Comparison of ENCODE assay signal across 8 cellular contexts in genomic region chr20:17556842-17557674, GRCh38. TPM values are rescaled to one million over a fixed set of nuclear protein-coding genes. Genes with fewer than 3 reads are reported as not detected.
DNase-seq lines count a peak whose midpoint lies in the region; ATAC-seq and TF ChIP-seq lines count a peak whose summit lies in the region.

No MANE protein-coding gene starts in this region.

- H3K36me3 Mint-ChIP-seq in GM23338 (ENCODE audit: low read depth), result no peaks in the 10 kb centered on the region
- no peaks in the 10 kb centered on the region for H3K36me3 Mint-ChIP-seq in CD4-positive, alpha-beta T cell (ENCODE audit: low read depth)

- intact Hi-C loops in cardiac septum (cut with DNase I), result no loop called here
- intact Hi-C loops in CD4-positive, alpha-beta T cell (cut with DNase I, micrococcal nuclease), result no loop called here

- H3K4me3 ChIP-seq in GM23338 (no peak overlapping the region), SJSA1 (no peak overlapping the region), skeletal muscle satellite cell (ENCODE audit: low read length) (peak overlapping the region; percentile 63)

- H3K4me3 Mint-ChIP-seq in GM23338, result no peak overlapping the region
- no peak overlapping the region for H3K4me3 Mint-ChIP-seq in CD4-positive, alpha-beta T cell

- H4K20me1 ChIP-seq in GM23338 (replicated peaks; ENCODE audit: insufficient read depth), result no peaks in the 10 kb centered on the region

- TF ChIP-seq CTCF in GM23338 (conservative IDR thresholded peaks at IDR 0.05; ENCODE audit: low read depth in 2 of 2), result no peak
- TF ChIP-seq CTCF in CD4-positive, alpha-beta T cell (IDR thresholded peaks at IDR 0.05), result no peak

- peak overlapping the region; percentile 80 for H3K27ac Mint-ChIP-seq in GM23338
- H3K27ac Mint-ChIP-seq in CD4-positive, alpha-beta T cell, result no peak overlapping the region

- peaks cover 24% of the 10 kb centered on the region for H3K4me1 Mint-ChIP-seq in GM23338
- no peaks in the 10 kb centered on the region for H3K4me1 Mint-ChIP-seq in CD4-positive, alpha-beta T cell (ENCODE audit: low read depth)

- H3K27me3 Mint-ChIP-seq in GM23338 (ENCODE audit: insufficient read depth, low read depth, poor library complexity), result peaks cover 3% of the 10 kb centered on the region
- no peaks in the 10 kb centered on the region for H3K27me3 Mint-ChIP-seq in CD4-positive, alpha-beta T cell

- peaks cover 11% of the 10 kb centered on the region; the same call in 1 of the 2 replicates for H3K9me2 ChIP-seq in GM23338 (ENCODE audit: insufficient read depth)

- H3F3A ChIP-seq in GM23338 (replicated peaks; ENCODE audit: low read depth), result no peaks in the 10 kb centered on the region

- no peaks in the 10 kb centered on the region; the same call in 2 of the 3 replicates for H3K9me3 Mint-ChIP-seq in GM23338
- no peaks in the 10 kb centered on the region for H3K9me3 Mint-ChIP-seq in CD4-positive, alpha-beta T cell

- H3K4me2 ChIP-seq in GM23338 (peak overlapping the region; percentile 63), skeletal muscle satellite cell (ENCODE audit: low read length) (peak overlapping the region; percentile 84)

- no peaks in the 10 kb centered on the region for H3K27me3 ChIP-seq in GM23338 (ENCODE audit: insufficient read depth)
- H3K27me3 ChIP-seq in SJSA1 (replicated peaks), result no peaks in the 10 kb centered on the region
- H3K27me3 ChIP-seq in skeletal muscle satellite cell (ENCODE audit: control insufficient read depth, insufficient read depth, low read length), result no peaks in the 10 kb centered on the region
- H3K27me3 ChIP-seq in CD4-positive, alpha-beta T cell (ENCODE audit: control insufficient read depth, insufficient read depth, low read length), result no peaks in the 10 kb centered on the region

- CTCF ChIA-PET in CD4-positive, alpha-beta T cell (lab: Charles Lee), result interaction anchor here (2.3 kb wide), 1 partner anchor 20 kb away, joined by 7 read pairs; no protein-coding TSS in a partner anchor

- in situ Hi-C loops in KBM-7 (cut with MboI; ENCODE audit: low pct_unique_long_range_greater_than_20kb, low sequenced_read_pairs), result no loop called here

- peak; percentile 73 for ATAC-seq in GM23338
- no peak for ATAC-seq in CD4-positive, alpha-beta T cell (ENCODE audit: poor library complexity)
- ATAC-seq in HG02623 (IDR thresholded peaks at IDR 0.05; ENCODE audit: unreplicated experiment), result no peak

- H3K36me3 ChIP-seq in GM23338 (ENCODE audit: insufficient read depth), result no peaks in the 10 kb centered on the region
- no peaks in the 10 kb centered on the region for H3K36me3 ChIP-seq in SJSA1
- no peaks in the 10 kb centered on the region for H3K36me3 ChIP-seq in skeletal muscle satellite cell (ENCODE audit: insufficient read depth, low read length)

- H3K9me3 ChIP-seq in SJSA1 (replicated peaks), result no peaks in the 10 kb centered on the region
- H3K9me3 ChIP-seq in skeletal muscle satellite cell (replicated peaks; ENCODE audit: low read length), result no peaks in the 10 kb centered on the region
- H3K9me3 ChIP-seq in CD4-positive, alpha-beta T cell (ENCODE audit: control insufficient read depth, low read length), result no peaks in the 10 kb centered on the region

- H3K27ac ChIP-seq in GM23338 (ENCODE audit: low read depth) (peak overlapping the region; percentile 84), SJSA1 (peak overlapping the region; percentile 99)
- no peak overlapping the region for H3K27ac ChIP-seq in CD4-positive, alpha-beta T cell (ENCODE audit: low read depth, low read length)

- H3K4me1 ChIP-seq in GM23338 (ENCODE audit: insufficient read depth), result peaks cover 26% of the 10 kb centered on the region
- peaks cover 47% of the 10 kb centered on the region for H3K4me1 ChIP-seq in SJSA1 (replicated peaks)
- peaks cover 44% of the 10 kb centered on the region for H3K4me1 ChIP-seq in skeletal muscle satellite cell (ENCODE audit: control insufficient read depth, insufficient read depth, low read length)

- no peaks in the 10 kb centered on the region for H3K79me2 ChIP-seq in GM23338 (replicated peaks; ENCODE audit: insufficient read depth)

- peak overlapping the region; percentile 89 for H3K9ac ChIP-seq in skeletal muscle satellite cell (ENCODE audit: low read depth, low read length)

- peak overlapping the region; percentile 96 for H2AFZ ChIP-seq in GM23338

- POLR2A ChIA-PET in CD4-positive, alpha-beta T cell (lab: Charles Lee), result interaction anchor here (0.6 kb wide), 1 partner anchor 9 kb away, joined by 3 read pairs; no protein-coding TSS in a partner anchor

- DNase-seq in GM23338 (ENCODE audit: low spot score), result no peak
- no peak for DNase-seq in SJSA1 (ENCODE audit: low read depth in 1 of 2, low spot score in 2 of 2)
- DNase-seq in cardiac septum (ENCODE audit: low spot score), result peak; percentile 85
- DNase-seq in CD4-positive, alpha-beta T cell, result no peak
- DNase-seq in activated CD8-positive, alpha-beta memory T cell treated with anti-CD3 and anti-CD28 coated beads for 24 hours, result no peak
- DNase-seq in KBM-7, result no peak

TF ChIP-seq in GM23338, 12 proteins besides CTCF, POLR2A, EP300 and RAD21:
- TF ChIP-seq ETS1 (IDR thresholded peaks at IDR 0.05) (no peak), CREB1 (CRISPR knock-in tag; IDR thresholded peaks at IDR 0.05; ENCODE audit: low read depth) (no peak), STAT1 (IDR thresholded peaks at IDR 0.05; ENCODE audit: unreplicated experiment) (no peak)

RNA-seq across cellular contexts. Expression of gene DSTN, which starts 12.8 kb away (rescaled TPM):
- total RNA-seq in GM23338 (2014; rRNA removed; shearing (Covaris generic)), result 145 and 162 TPM in 2 replicates
- polyA plus RNA-seq in GM23338 (2016; fragmentation: Nextera tagmentation; extraction: Ambion mirVana), result 456 and 459 TPM in 2 replicates
- 480 and 557 TPM in 2 replicates for total RNA-seq in SJSA1 (2014; rRNA removed; shearing (Covaris generic))
- 569 TPM for total RNA-seq in cardiac septum
- 190 and 208 TPM in 2 replicates for total RNA-seq in skeletal muscle satellite cell (2012; rRNA removed)
- 10 to 100 TPM; 36.0 to 38.9 TPM for total RNA-seq in CD4-positive, alpha-beta T cell

RNA-seq across cellular contexts. Expression of gene BFSP1, which starts 25.9 kb away (rescaled TPM):
- 4.9 and 5.0 TPM in 2 replicates for total RNA-seq in GM23338 (2014; rRNA removed; shearing (Covaris generic))
- polyA plus RNA-seq in GM23338 (2016; fragmentation: Nextera tagmentation; extraction: Ambion mirVana), result 2.7 and 3.1 TPM in 2 replicates
- 8.0 and 9.4 TPM in 2 replicates for total RNA-seq in SJSA1 (2014; rRNA removed; shearing (Covaris generic))
- 0.83 TPM for total RNA-seq in cardiac septum
- total RNA-seq in skeletal muscle satellite cell (2012; rRNA removed), result 0.44 and 0.76 TPM in 2 replicates
- under 1 TPM; 0.27 to 0.42 TPM for total RNA-seq in CD4-positive, alpha-beta T cell
